7 cellular contexts compared by ENCODE assay signal in genomic region chr14:53306267-53306721, GRCh38.
DNase-seq lines count a peak whose midpoint lies in the region; ATAC-seq and TF ChIP-seq lines count a peak whose summit lies in the region.

No MANE protein-coding gene starts in this region.

- H3K36me3 ChIP-seq in brain microvascular endothelial cell (replicated peaks) (no peaks in the 10 kb centered on the region), iPS-15b (ENCODE audit: control insufficient read depth, insufficient read depth, low read length) (no peaks in the 10 kb centered on the region), skeletal muscle satellite cell (ENCODE audit: insufficient read depth, low read length) (no peaks in the 10 kb centered on the region)

- ATAC-seq in GM19463 (IDR thresholded peaks at IDR 0.05; ENCODE audit: unreplicated experiment) = no peak

- TF ChIP-seq CTCF in GM10248 (IDR thresholded peaks at IDR 0.05; ENCODE audit: control extremely low read depth, extremely low read depth, low read depth, missing control alignments) (peak; percentile 55), brain microvascular endothelial cell (IDR thresholded peaks at IDR 0.05; ENCODE audit: low read depth, low read length, missing control alignments) (peak; percentile 83)

- in situ Hi-C loops in brain microvascular endothelial cell (cut with HindIII; ENCODE audit: low pct_ligation_motif_present, low sequenced_read_pairs) = no loop called here

- H3K9ac ChIP-seq in iPS-15b (ENCODE audit: low read depth, low read length) (peak overlapping the region; percentile 12), skeletal muscle satellite cell (ENCODE audit: low read depth, low read length) (peak overlapping the region; percentile 60)

- POLR2A ChIA-PET in GM10248 (lab: Yijun Ruan, JAX) = no interaction called here

- no peak overlapping the region for H3K27ac ChIP-seq in brain microvascular endothelial cell

- H3K27me3 ChIP-seq in brain microvascular endothelial cell (replicated peaks) = no peaks in the 10 kb centered on the region
- H3K27me3 ChIP-seq in iPS-15b (ENCODE audit: control insufficient read depth, insufficient read depth, low read length) = no peaks in the 10 kb centered on the region
- H3K27me3 ChIP-seq in skeletal muscle satellite cell (ENCODE audit: control insufficient read depth, insufficient read depth, low read length) = peaks cover 6% of the 10 kb centered on the region

- peak overlapping the region; percentile 96 for H3K4me2 ChIP-seq in skeletal muscle satellite cell (ENCODE audit: low read length)

- DNase-seq in GM10248 (ENCODE audit: extremely low spot score) (peak; percentile 38), LoVo (ENCODE audit: low spot score) (peak; percentile 53), SW480 (ENCODE audit: low spot score) (peak; percentile 49), brain microvascular endothelial cell (peak; percentile 23)

- H3K4me3 ChIP-seq in brain microvascular endothelial cell (ENCODE audit: low read depth, low read length) (peak overlapping the region; percentile 52), iPS-15b (ENCODE audit: low read depth, low read length) (no peak overlapping the region), skeletal muscle satellite cell (ENCODE audit: low read length) (peak overlapping the region; percentile 78)

- no peaks in the 10 kb centered on the region for H3K9me3 ChIP-seq in iPS-15b (ENCODE audit: control insufficient read depth, insufficient read depth, low read length)
- no peaks in the 10 kb centered on the region for H3K9me3 ChIP-seq in skeletal muscle satellite cell (replicated peaks; ENCODE audit: low read length)

- H3K4me1 ChIP-seq in iPS-15b (ENCODE audit: control insufficient read depth, insufficient read depth, low read length) (no peaks in the 10 kb centered on the region), skeletal muscle satellite cell (ENCODE audit: control insufficient read depth, insufficient read depth, low read length) (peaks cover 8% of the 10 kb centered on the region)

- CTCF ChIA-PET in GM10248 (lab: Yijun Ruan, JAX) = interaction anchor here (1.0 to 5.3 kb wide), 26 partner anchors 8 to 1041 kb away, joined by 3 to 39 read pairs (median 4); no protein-coding TSS in a partner anchor
